ENCODE assay signal across 1 cellular context in the genomic region with DNA sequence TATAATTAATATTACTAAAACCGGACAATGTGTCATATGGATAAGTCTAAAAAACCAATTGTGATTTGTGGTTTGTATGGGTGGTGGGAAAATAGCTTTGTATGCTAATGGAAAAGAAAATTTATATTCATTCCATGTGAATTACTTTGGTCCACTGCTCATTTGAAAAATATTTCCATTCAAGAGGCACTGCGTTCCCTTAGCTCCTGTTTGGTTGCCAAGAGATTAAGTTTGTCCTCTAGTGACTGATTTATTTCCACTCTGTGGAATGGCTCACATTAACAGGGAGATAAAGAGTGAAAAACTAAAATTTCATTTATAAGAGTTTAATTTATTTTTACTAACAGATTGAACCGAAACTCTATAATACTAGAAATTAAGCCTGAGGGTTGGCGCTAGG.
TF ChIP-seq lines count a peak whose summit lies in the region.

No MANE protein-coding gene starts in this region.

TF ChIP-seq in GM23338, 12 proteins besides CTCF, POLR2A, EP300 and RAD21 (continued from another document):
- TF ChIP-seq REST (IDR thresholded peaks at IDR 0.05; ENCODE audit: unreplicated experiment) = no peak
- no peak for TF ChIP-seq NANOG (IDR thresholded peaks at IDR 0.05; ENCODE audit: borderline replicate concordance)
- no peak for TF ChIP-seq CREB1 (CRISPR knock-in tag; IDR thresholded peaks at IDR 0.05; ENCODE audit: low read depth)
- TF ChIP-seq EZH2 (IDR thresholded peaks at IDR 0.05; ENCODE audit: low read depth, unreplicated experiment) = no peak
- TF ChIP-seq, protein P1, sequence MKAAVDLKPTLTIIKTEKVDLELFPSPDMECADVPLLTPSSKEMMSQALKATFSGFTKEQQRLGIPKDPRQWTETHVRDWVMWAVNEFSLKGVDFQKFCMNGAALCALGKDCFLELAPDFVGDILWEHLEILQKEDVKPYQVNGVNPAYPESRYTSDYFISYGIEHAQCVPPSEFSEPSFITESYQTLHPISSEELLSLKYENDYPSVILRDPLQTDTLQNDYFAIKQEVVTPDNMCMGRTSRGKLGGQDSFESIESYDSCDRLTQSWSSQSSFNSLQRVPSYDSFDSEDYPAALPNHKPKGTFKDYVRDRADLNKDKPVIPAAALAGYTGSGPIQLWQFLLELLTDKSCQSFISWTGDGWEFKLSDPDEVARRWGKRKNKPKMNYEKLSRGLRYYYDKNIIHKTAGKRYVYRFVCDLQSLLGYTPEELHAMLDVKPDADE (IDR thresholded peaks at IDR 0.05) = no peak
- TF ChIP-seq, protein P2, sequence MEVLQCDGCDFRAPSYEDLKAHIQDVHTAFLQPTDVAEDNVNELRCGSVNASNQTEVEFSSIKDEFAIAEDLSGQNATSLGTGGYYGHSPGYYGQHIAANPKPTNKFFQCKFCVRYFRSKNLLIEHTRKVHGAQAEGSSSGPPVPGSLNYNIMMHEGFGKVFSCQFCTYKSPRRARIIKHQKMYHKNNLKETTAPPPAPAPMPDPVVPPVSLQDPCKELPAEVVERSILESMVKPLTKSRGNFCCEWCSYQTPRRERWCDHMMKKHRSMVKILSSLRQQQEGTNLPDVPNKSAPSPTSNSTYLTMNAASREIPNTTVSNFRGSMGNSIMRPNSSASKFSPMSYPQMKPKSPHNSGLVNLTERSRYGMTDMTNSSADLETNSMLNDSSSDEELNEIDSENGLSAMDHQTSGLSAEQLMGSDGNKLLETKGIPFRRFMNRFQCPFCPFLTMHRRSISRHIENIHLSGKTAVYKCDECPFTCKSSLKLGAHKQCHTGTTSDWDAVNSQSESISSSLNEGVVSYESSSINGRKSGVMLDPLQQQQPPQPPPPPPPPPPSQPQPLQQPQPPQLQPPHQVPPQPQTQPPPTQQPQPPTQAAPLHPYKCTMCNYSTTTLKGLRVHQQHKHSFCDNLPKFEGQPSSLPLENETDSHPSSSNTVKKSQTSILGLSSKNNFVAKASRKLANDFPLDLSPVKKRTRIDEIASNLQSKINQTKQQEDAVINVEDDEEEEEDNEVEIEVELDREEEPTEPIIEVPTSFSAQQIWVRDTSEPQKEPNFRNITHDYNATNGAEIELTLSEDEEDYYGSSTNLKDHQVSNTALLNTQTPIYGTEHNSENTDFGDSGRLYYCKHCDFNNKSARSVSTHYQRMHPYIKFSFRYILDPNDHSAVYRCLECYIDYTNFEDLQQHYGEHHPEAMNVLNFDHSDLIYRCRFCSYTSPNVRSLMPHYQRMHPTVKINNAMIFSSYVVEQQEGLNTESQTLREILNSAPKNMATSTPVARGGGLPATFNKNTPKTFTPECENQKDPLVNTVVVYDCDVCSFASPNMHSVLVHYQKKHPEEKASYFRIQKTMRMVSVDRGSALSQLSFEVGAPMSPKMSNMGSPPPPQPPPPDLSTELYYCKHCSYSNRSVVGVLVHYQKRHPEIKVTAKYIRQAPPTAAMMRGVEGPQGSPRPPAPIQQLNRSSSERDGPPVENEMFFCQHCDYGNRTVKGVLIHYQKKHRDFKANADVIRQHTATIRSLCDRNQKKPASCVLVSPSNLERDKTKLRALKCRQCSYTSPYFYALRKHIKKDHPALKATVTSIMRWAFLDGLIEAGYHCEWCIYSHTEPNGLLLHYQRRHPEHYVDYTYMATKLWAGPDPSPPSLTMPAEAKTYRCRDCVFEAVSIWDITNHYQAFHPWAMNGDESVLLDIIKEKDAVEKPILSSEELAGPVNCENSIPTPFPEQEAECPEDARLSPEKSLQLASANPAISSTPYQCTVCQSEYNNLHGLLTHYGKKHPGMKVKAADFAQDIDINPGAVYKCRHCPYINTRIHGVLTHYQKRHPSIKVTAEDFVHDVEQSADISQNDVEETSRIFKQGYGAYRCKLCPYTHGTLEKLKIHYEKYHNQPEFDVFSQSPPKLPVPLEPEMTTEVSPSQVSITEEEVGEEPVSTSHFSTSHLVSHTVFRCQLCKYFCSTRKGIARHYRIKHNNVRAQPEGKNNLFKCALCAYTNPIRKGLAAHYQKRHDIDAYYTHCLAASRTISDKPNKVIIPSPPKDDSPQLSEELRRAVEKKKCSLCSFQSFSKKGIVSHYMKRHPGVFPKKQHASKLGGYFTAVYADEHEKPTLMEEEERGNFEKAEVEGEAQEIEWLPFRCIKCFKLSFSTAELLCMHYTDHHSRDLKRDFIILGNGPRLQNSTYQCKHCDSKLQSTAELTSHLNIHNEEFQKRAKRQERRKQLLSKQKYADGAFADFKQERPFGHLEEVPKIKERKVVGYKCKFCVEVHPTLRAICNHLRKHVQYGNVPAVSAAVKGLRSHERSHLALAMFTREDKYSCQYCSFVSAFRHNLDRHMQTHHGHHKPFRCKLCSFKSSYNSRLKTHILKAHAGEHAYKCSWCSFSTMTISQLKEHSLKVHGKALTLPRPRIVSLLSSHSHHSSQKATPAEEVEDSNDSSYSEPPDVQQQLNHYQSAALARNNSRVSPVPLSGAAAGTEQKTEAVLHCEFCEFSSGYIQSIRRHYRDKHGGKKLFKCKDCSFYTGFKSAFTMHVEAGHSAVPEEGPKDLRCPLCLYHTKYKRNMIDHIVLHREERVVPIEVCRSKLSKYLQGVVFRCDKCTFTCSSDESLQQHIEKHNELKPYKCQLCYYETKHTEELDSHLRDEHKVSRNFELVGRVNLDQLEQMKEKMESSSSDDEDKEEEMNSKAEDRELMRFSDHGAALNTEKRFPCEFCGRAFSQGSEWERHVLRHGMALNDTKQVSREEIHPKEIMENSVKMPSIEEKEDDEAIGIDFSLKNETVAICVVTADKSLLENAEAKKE (CRISPR knock-in tag; IDR thresholded peaks at IDR 0.05) = no peak
- no peak for TF ChIP-seq EZH2phosphoT487 (IDR thresholded peaks at IDR 0.05; ENCODE audit: unreplicated experiment)
- TF ChIP-seq POLR2AphosphoS5 (IDR thresholded peaks at IDR 0.05; ENCODE audit: low read depth) = no peak
- TF ChIP-seq STAT1 (IDR thresholded peaks at IDR 0.05; ENCODE audit: unreplicated experiment) = no peak
- no peak for TF ChIP-seq JUNB (IDR thresholded peaks at IDR 0.05; ENCODE audit: unreplicated experiment)
- no peak for TF ChIP-seq ZNF114 (CRISPR knock-in tag; IDR thresholded peaks at IDR 0.05)
